19 cellular contexts compared by ENCODE assay signal in the genomic region with DNA sequence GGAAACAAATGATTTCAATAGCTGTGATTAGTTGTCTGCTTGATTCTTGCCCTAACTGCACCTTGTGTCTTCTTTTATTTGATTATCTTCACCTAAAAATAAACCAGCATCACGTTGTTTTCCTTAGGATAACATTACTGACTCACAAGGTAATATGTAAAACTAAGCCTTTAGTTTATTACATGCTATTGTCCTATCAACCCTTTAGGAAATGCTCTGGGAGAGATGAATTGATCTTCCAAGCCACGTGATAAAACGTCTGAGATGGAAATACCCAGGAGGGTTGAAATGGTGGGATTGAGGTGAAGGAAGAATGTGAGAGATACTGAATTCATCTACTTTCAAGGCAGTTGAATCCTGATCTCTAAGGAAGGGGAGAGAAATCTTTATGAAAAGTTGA. TPM values are rescaled to one million over a fixed set of nuclear protein-coding genes. Genes with fewer than 3 reads are reported as not detected.
DNase-seq lines count a peak whose midpoint lies in the region; ATAC-seq, FAIRE-seq and TF ChIP-seq lines count a peak whose summit lies in the region.
"Had no signal": no experiment of that assay in that cellular context is flagged by ENCODE, and none has a peak within 500 bp of the region (broad histone marks: within the 10 kb centered on the region; RNA-seq: fewer than 3 reads in every experiment).

No MANE protein-coding gene starts in this region.

- no peaks in the 10 kb centered on the region for H3K36me3 ChIP-seq in breast epithelium
- H3K36me3 ChIP-seq in K562 (ENCODE audit: control insufficient read depth, insufficient read depth, low read length) = no peaks in the 10 kb centered on the region
- H3K36me3 ChIP-seq: SJCRH30 had no signal

- peak overlapping the region; percentile 81 for H3K27ac Mint-ChIP-seq in MCF 10A (ENCODE audit: low read depth, unreplicated experiment)
- peak overlapping the region; percentile 36 for H3K27ac Mint-ChIP-seq in mesothelial cell of epicardium
- H3K27ac Mint-ChIP-seq: CD4-positive, alpha-beta memory T cell had no signal

- no peak for TF ChIP-seq EP300 in K562 (IDR thresholded peaks at IDR 0.05; ENCODE audit: low read length)

- no peaks in the 10 kb centered on the region for H3K4me1 ChIP-seq in breast epithelium
- peaks cover 0 to 6% of the 10 kb centered on the region in 2 experiments; a peak in 1 of 5 replicates for H3K4me1 ChIP-seq in K562 (replicated peaks in 1 of 2; ENCODE audit: control insufficient read depth in 2 of 2, insufficient read depth in 2 of 2, low read length in 2 of 2)

- no peak overlapping the region for H3K4me2 ChIP-seq in K562 (ENCODE audit: insufficient read depth, low read length)
- H3K4me2 ChIP-seq: KMS-11 had no signal

- no peaks in the 10 kb centered on the region for H4K20me1 ChIP-seq in K562 (replicated peaks; ENCODE audit: control insufficient read depth, insufficient read depth, low read length)

- H3K36me3 Mint-ChIP-seq in MCF 10A (ENCODE audit: insufficient read depth, unreplicated experiment) (no peaks in the 10 kb centered on the region), mesothelial cell of epicardium (no peaks in the 10 kb centered on the region)
- H3K36me3 Mint-ChIP-seq: CD4-positive, alpha-beta memory T cell had no signal

- H3K27ac ChIP-seq in breast epithelium = no peak overlapping the region
- H3K27ac ChIP-seq in K562 (ENCODE audit: extremely low read depth, low read depth, low read length) = no peak overlapping the region
- H3K27ac ChIP-seq: KMS-11, RWPE1, SJCRH30 had no signal

- no peaks in the 10 kb centered on the region for H3K27me3 Mint-ChIP-seq in MCF 10A (ENCODE audit: insufficient read depth, unreplicated experiment)
- no peaks in the 10 kb centered on the region for H3K27me3 Mint-ChIP-seq in mesothelial cell of epicardium (ENCODE audit: low read depth)

- H3K4me1 Mint-ChIP-seq in MCF 10A (ENCODE audit: insufficient read depth, unreplicated experiment) (peaks cover 17% of the 10 kb centered on the region), mesothelial cell of epicardium (peaks cover 11% of the 10 kb centered on the region)
- H3K4me1 Mint-ChIP-seq: CD4-positive, alpha-beta memory T cell had no signal

- H3K79me2 ChIP-seq in K562 (ENCODE audit: control insufficient read depth, insufficient read depth, low read length) = no peaks in the 10 kb centered on the region

- H3K27me3 ChIP-seq in breast epithelium = no peaks in the 10 kb centered on the region
- H3K27me3 ChIP-seq in K562 (ENCODE audit: control insufficient read depth in 2 of 2, insufficient read depth in 2 of 2, low read length in 2 of 2) = peaks cover 3 to 13% of the 10 kb centered on the region in 2 experiments; a peak in 4 of 5 replicates
- H3K27me3 ChIP-seq: SJCRH30 had no signal

- 3% methylated on average over 3 of the region's 3 CpGs for WGBS in K562 (ENCODE audit: insufficient coverage, low coverage, missing lambda C conversion rate)

- no peak for DNase-seq in MCF 10A (ENCODE audit: unreplicated experiment)
- no peak for DNase-seq in breast epithelium (ENCODE audit: low spot score in 2 of 2)
- no peak for DNase-seq in K562 (ENCODE audit: extremely low read depth in 1 of 4, low spot score in 3 of 4)
- DNase-seq in mesothelial cell of epicardium (ENCODE audit: low spot score in 2 of 2, unreplicated experiment in 2 of 2) = no peak
- no peak for DNase-seq in activated CD4-positive, CD25-positive, alpha-beta regulatory T cell (lab: John Stamatoyannopoulos, UW)
- no peak for DNase-seq in hypothalamus (lab: John Stamatoyannopoulos, UW)
- DNase-seq in hepatic stellate cell (ENCODE audit: low spot score) = no peak
- DNase-seq in Right ventricle myocardium inferior (ENCODE audit: missing footprints) = no peak
- DNase-seq: 8988T; CD4-positive, alpha-beta memory T cell; NCI-H1417 treated with DMSO at 0.1 percent for 48 hours; NCI-H187 treated with DMSO at 0.1 percent for 48 hours; NCI-H524; NCI-H82 had no signal

- in situ Hi-C loops in K562 (cut with MboI) = no loop called here

- no peaks in the 10 kb centered on the region for H3K9me3 Mint-ChIP-seq in MCF 10A (ENCODE audit: unreplicated experiment)
- peaks cover 5% of the 10 kb centered on the region for H3K9me3 Mint-ChIP-seq in mesothelial cell of epicardium

- TF ChIP-seq CTCF in MCF 10A (IDR thresholded peaks at IDR 0.05; ENCODE audit: unreplicated experiment) (no peak), breast epithelium (IDR thresholded peaks at IDR 0.05) (no peak), K562 (IDR thresholded peaks at IDR 0.05 in 2 of 3, conservative IDR thresholded peaks at IDR 0.05 in 1 of 3; ENCODE audit: insufficient read depth in 2 of 3, low read depth in 1 of 3, low read length in 3 of 3) (no peak), mesothelial cell of epicardium (IDR thresholded peaks at IDR 0.05; ENCODE audit: unreplicated experiment) (no peak)

- no peak overlapping the region for H3K4me3 Mint-ChIP-seq in MCF 10A (ENCODE audit: unreplicated experiment)
- H3K4me3 Mint-ChIP-seq in mesothelial cell of epicardium = no peak overlapping the region
- H3K4me3 Mint-ChIP-seq: CD4-positive, alpha-beta memory T cell had no signal

- peak; percentile 26 for FAIRE-seq in K562 (lab: Jason Lieb, UNC)
- FAIRE-seq: GM12891 had no signal

- H3K9me1 ChIP-seq in K562 (ENCODE audit: control insufficient read depth, insufficient read depth, low read length) = no peaks in the 10 kb centered on the region

- TF ChIP-seq POLR2A in breast epithelium (IDR thresholded peaks at IDR 0.05) (no peak), K562 (conservative IDR thresholded peaks at IDR 0.05) (no peak)

- CTCF ChIA-PET in MCF 10A (lab: Yijun Ruan, JAX) (interaction anchor here (1.2 kb wide), 1 partner anchor 67 kb away, joined by 3 read pairs; no protein-coding TSS in a partner anchor), K562 (lab: Yijun Ruan, JAX; ENCODE audit: low intra/inter-chr PET ratio) (no interaction called here)

- intact Hi-C loops in MCF 10A (cut with micrococcal nuclease) = no loop called here
- intact Hi-C loops in breast epithelium (cut with DNase I; ENCODE audit: low total_unique reads) = no loop called here
- intact Hi-C loops in K562 (cut with micrococcal nuclease) = no loop called here
- intact Hi-C loops in Right ventricle myocardium inferior (cut with DNase I) = no loop called here

- POLR2A ChIA-PET in MCF 10A (lab: Yijun Ruan, JAX) (no interaction called here), K562 (lab: Yijun Ruan, JAX) (interaction anchor here (1.4 kb wide), 1 partner anchor 135 kb away, joined by 3 read pairs; no protein-coding TSS in a partner anchor)

- H3K4me3 ChIP-seq in breast epithelium = no peak overlapping the region
- no peak overlapping the region for H3K4me3 ChIP-seq in K562
- H3K4me3 ChIP-seq: SJCRH30 had no signal

- H2AFZ ChIP-seq in K562 (ENCODE audit: low read depth, low read length) = no peak overlapping the region

- H3K9ac ChIP-seq in K562 (ENCODE audit: insufficient read depth in 1 of 2, low read depth in 2 of 2, low read length in 2 of 2) = no peak overlapping the region
- H3K9ac ChIP-seq: KMS-11 had no signal

- ATAC-seq in K562 (no peak), Right ventricle myocardium inferior (no peak)
- ATAC-seq: HepG2 had no signal

- TF ChIP-seq RAD21 in K562 (CRISPR knock-in tag; conservative IDR thresholded peaks at IDR 0.05 in 1 of 2, IDR thresholded peaks at IDR 0.05 in 1 of 2) = no peak

- BruUV-seq in MCF 10A (replicated peaks; lab: Mats Ljungman, UMichigan) (no TSS peak), K562 (replicated peaks; lab: Mats Ljungman, UMichigan) (no TSS peak)

- H3K9me3 ChIP-seq in breast epithelium (no peaks in the 10 kb centered on the region), K562 (replicated peaks; ENCODE audit: control insufficient read depth, insufficient read depth, low read depth, low read length) (no peaks in the 10 kb centered on the region)

TF ChIP-seq in K562, 482 proteins besides CTCF, POLR2A, EP300 and RAD21:
- TF ChIP-seq ZNF695 (CRISPR knock-in tag; IDR thresholded peaks at IDR 0.05) (no peak), CBX5 (IDR thresholded peaks at IDR 0.05; ENCODE audit: borderline replicate concordance, low read depth) (no peak), ZNF384 (IDR thresholded peaks at IDR 0.05; ENCODE audit: low read depth, low read length) (no peak), ZNF143 (CRISPR knock-in tag; IDR thresholded peaks at IDR 0.05) (no peak), SPI1 (IDR thresholded peaks at IDR 0.05; ENCODE audit: borderline replicate concordance, low read depth, low read length) (no peak)
- TF ChIP-seq, protein P1, sequence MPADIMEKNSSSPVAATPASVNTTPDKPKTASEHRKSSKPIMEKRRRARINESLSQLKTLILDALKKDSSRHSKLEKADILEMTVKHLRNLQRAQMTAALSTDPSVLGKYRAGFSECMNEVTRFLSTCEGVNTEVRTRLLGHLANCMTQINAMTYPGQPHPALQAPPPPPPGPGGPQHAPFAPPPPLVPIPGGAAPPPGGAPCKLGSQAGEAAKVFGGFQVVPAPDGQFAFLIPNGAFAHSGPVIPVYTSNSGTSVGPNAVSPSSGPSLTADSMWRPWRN (IDR thresholded peaks at IDR 0.05; ENCODE audit: low read depth) = no peak

RNA-seq across cellular contexts. Expression of a gene that starts 34.5 kb away (rescaled TPM):
- 0.66 and 0.86 TPM in 2 replicates for total RNA-seq in MCF 10A (2022)
- total RNA-seq in breast epithelium = 1 to 10 TPM; 1.9 to 9.4 (median 3.6) TPM
- 0.67 TPM in 1 of 2 replicates, not detected in the other for total RNA-seq in K562 (2011; cell fraction: chromatin; rRNA removed; ENCODE audit: low replicate concordance)
- 0.67 TPM in 1 of 2 replicates, not detected in the other for total RNA-seq in K562 (2011; cell fraction: nucleolus; rRNA removed)
- 0.66 TPM in 1 of 2 replicates, not detected in the other for total RNA-seq in K562 (2011; cell fraction: nucleoplasm; rRNA removed)
- not detected in 2 replicates for total RNA-seq in K562 (2014; rRNA removed)
- total RNA-seq in K562 (2014; rRNA removed; fragmentation: Illumina TruSeq; extraction: Trizol) = not detected in 2 replicates
- not detected in 2 replicates for total RNA-seq in K562 (2015; rRNA removed; fragmentation: Illumina TruSeq; extraction: Trizol)
- not detected in 2 replicates for total RNA-seq in K562 (2021)
- polyA plus RNA-seq in K562 (2011; rRNA removed) = 0.17 and 0.54 TPM in 2 replicates
- polyA plus RNA-seq in K562 (2011; cell fraction: cytosol; rRNA removed) = 0.55 TPM in 1 of 2 replicates, not detected in the other
- 0.97 and 3.0 TPM in 2 replicates for polyA plus RNA-seq in K562 (2011; cell fraction: nucleus; rRNA removed)
- polyA plus RNA-seq in K562 (2012) = 0.12 and 0.68 TPM in 2 replicates
- polyA plus RNA-seq in K562 (2014; fragmentation: Illumina TruSeq; extraction: Trizol) = 0.18 TPM in 1 of 2 replicates, not detected in the other
- polyA plus RNA-seq in K562 (2014; fragmentation: Nextera tagmentation; extraction: Ambion mirVana) = under 1 TPM in 1 of 2 experiments, not detected in 1; 0.04 TPM
- 0.59 TPM in 1 of 2 replicates, not detected in the other for polyA plus RNA-seq in K562 (2014; rRNA removed)
- not detected in 2 replicates for polyA minus RNA-seq in K562 (2011; rRNA and poly(A)+ RNA removed)
- polyA minus RNA-seq in K562 (2011; cell fraction: cytosol; rRNA and poly(A)+ RNA removed) = not detected in 2 replicates
- polyA minus RNA-seq in K562 (2011; cell fraction: nucleus; rRNA and poly(A)+ RNA removed) = not detected in 2 replicates
- total RNA-seq in mesothelial cell of epicardium = 11.9 to 14.9 TPM (median 13.1 TPM) in 3 replicates
- 3.0 TPM for total RNA-seq in Right ventricle myocardium inferior
- total RNA-seq: CD4-positive, alpha-beta memory T cell had no signal
- polyA plus RNA-seq: CD4-positive, alpha-beta memory T cell had no signal
